21 cellular contexts compared by ENCODE assay signal in genomic region chr5:111754190-111754589, GRCh38. TPM values are rescaled to one million over a fixed set of nuclear protein-coding genes. Genes with fewer than 3 reads are reported as not detected.
A peak's percentile ranks its signal among the peaks of the same experiment; 100 is the strongest.
DNase-seq lines count a peak whose midpoint lies in the region; ATAC-seq, FAIRE-seq and TF ChIP-seq lines count a peak whose summit lies in the region.
"Had no signal": no experiment of that assay in that cellular context is flagged by ENCODE, and none has a peak within 500 bp of the region (broad histone marks: within the 10 kb centered on the region; RNA-seq: fewer than 3 reads in every experiment).

No MANE protein-coding gene starts in this region.

- peak overlapping the region; percentile 21 for H3K4me2 ChIP-seq in HepG2 (ENCODE audit: low read depth, low read length)
- H3K4me2 ChIP-seq: A549 had no signal

- intact Hi-C loops in HepG2 (cut with micrococcal nuclease; ENCODE audit: unreplicated experiment) = no loop called here
- intact Hi-C loops in right lobe of liver (cut with DNase I) = no loop called here
- intact Hi-C loops in spleen (cut with DNase I; ENCODE audit: low total_unique reads) = loop anchor here (10.0 kb wide), 1 partner anchor 391 kb away; no protein-coding TSS in a partner anchor
- intact Hi-C loops in activated CD4-positive, alpha-beta T cell treated with anti-CD3 and anti-CD28 coated beads, Interleukin-2, amount 10 ng/mL, durations not matched to agents 24 days and 14 days (cut with micrococcal nuclease) = loop anchor here (10.0 kb wide), 2 partner anchors 199 to 999 kb away; no protein-coding TSS in a partner anchor

- no peak for TF ChIP-seq RAD21 in HepG2 (CRISPR knock-in tag; IDR thresholded peaks at IDR 0.05)

- no peak for TF ChIP-seq EP300 in HepG2 (IDR thresholded peaks at IDR 0.05; ENCODE audit: low read depth in 2 of 2, low read length in 2 of 2)
- no peak for TF ChIP-seq EP300 in HepG2 (CRISPR knock-in tag; IDR thresholded peaks at IDR 0.05; ENCODE audit: borderline replicate concordance)

- TF ChIP-seq CTCF in HepG2 (CRISPR knock-in tag; IDR thresholded peaks at IDR 0.05) (no peak), right lobe of liver (IDR thresholded peaks at IDR 0.05) (no peak), astrocyte of the cerebellum (IDR thresholded peaks at IDR 0.05; ENCODE audit: low read depth, low read length, missing control alignments) (no peak), kidney epithelial cell (IDR thresholded peaks at IDR 0.05; ENCODE audit: insufficient read depth, low read length, poor library complexity, severe bottlenecking) (no peak), spleen (IDR thresholded peaks at IDR 0.05 in 8 of 11, conservative IDR thresholded peaks at IDR 0.05 in 3 of 11) (no peak)

- H4K20me1 ChIP-seq in HepG2 (ENCODE audit: insufficient read depth, low read length) = no peaks in the 10 kb centered on the region

- H3K4me3 ChIP-seq in HepG2 (replicated peaks in 1 of 3; ENCODE audit: insufficient read depth in 1 of 3, low read depth in 2 of 3, low read length in 3 of 3) = no peak overlapping the region
- H3K4me3 ChIP-seq in right lobe of liver = no peak overlapping the region
- H3K4me3 ChIP-seq in astrocyte of the cerebellum (ENCODE audit: low read depth, low read length) = peak overlapping the region; percentile 83
- peak overlapping the region; percentile 61 for H3K4me3 ChIP-seq in kidney epithelial cell (ENCODE audit: low read depth, low read length)
- H3K4me3 ChIP-seq in spleen = no peak overlapping the region
- H3K4me3 ChIP-seq: A549, MG63, testis had no signal

- CTCF ChIA-PET in HepG2 (lab: Yijun Ruan, JAX; ENCODE audit: low intra/inter-chr PET ratio, low total read pairs) = no interaction called here

- TF ChIP-seq POLR2A in HepG2 (IDR thresholded peaks at IDR 0.05; ENCODE audit: insufficient read depth in 1 of 2, low read depth in 2 of 2, low read length in 2 of 2) (no peak), right lobe of liver (IDR thresholded peaks at IDR 0.05) (no peak), spleen (IDR thresholded peaks at IDR 0.05) (no peak)

- H3K36me3 ChIP-seq in HepG2 (replicated peaks in 1 of 2; ENCODE audit: control insufficient read depth in 1 of 2, insufficient read depth in 2 of 2, low read length in 2 of 2) (peaks cover 0 to 6% of the 10 kb centered on the region in 2 experiments; a peak in 1 of 5 replicates), right lobe of liver (no peaks in the 10 kb centered on the region), kidney epithelial cell (ENCODE audit: control insufficient read depth, insufficient read depth, low read length) (peaks cover 1% of the 10 kb centered on the region), spleen (no peaks in the 10 kb centered on the region)

- H3K27me3 ChIP-seq in HepG2 (ENCODE audit: control insufficient read depth in 1 of 2, insufficient read depth in 2 of 2, low read length in 2 of 2) (no peaks in the 10 kb centered on the region; a peak in 1 of 5 replicates), right lobe of liver (no peaks in the 10 kb centered on the region), kidney epithelial cell (ENCODE audit: control insufficient read depth, insufficient read depth, low read length) (no peaks in the 10 kb centered on the region), spleen (replicated peaks in 1 of 7) (peaks cover 0 to 7% (median 0%) of the 10 kb centered on the region in 7 donors)
- H3K27me3 ChIP-seq: MG63, testis had no signal

- peaks cover 39% of the 10 kb centered on the region for H3K4me1 ChIP-seq in HepG2 (ENCODE audit: insufficient read depth, low read length)
- H3K4me1 ChIP-seq in right lobe of liver = peaks cover 0 to 15% (median 0%) of the 10 kb centered on the region in 4 donors
- peaks cover 0 to 42% (median 30%) of the 10 kb centered on the region in 6 donors for H3K4me1 ChIP-seq in spleen

- in situ Hi-C loops in HepG2 (cut with HindIII; ENCODE audit: extremely low pct_ligation_motif_present, low pct_unique_long_range_greater_than_20kb) = no loop called here
- in situ Hi-C loops in astrocyte of the cerebellum (cut with HindIII; ENCODE audit: low sequenced_read_pairs) = no loop called here

- no peaks in the 10 kb centered on the region for H3K27me3 Mint-ChIP-seq in activated CD4-positive, alpha-beta T cell treated with anti-CD3 and anti-CD28 coated beads, Interleukin-2, amount 10 ng/mL, durations not matched to agents 24 days and 14 days
- H3K27me3 Mint-ChIP-seq: activated naive CD8-positive, alpha-beta T cell had no signal

- H3K36me3 Mint-ChIP-seq in activated CD4-positive, alpha-beta T cell treated with anti-CD3 and anti-CD28 coated beads, Interleukin-2, amount 10 ng/mL, durations not matched to agents 24 days and 14 days (ENCODE audit: low read depth) = peaks cover 13% of the 10 kb centered on the region

- POLR2A ChIA-PET in HepG2 (lab: Yijun Ruan, JAX) = interaction anchor here (0.9 to 5.7 kb wide), 3 partner anchors 11 to 407 kb away, joined by 3 to 85 read pairs (median 3); no protein-coding TSS in a partner anchor

- no peak overlapping the region for H3K27ac Mint-ChIP-seq in activated CD4-positive, alpha-beta T cell treated with anti-CD3 and anti-CD28 coated beads, Interleukin-2, amount 10 ng/mL, durations not matched to agents 24 days and 14 days
- H3K27ac Mint-ChIP-seq: activated naive CD8-positive, alpha-beta T cell had no signal

- ATAC-seq in HepG2 (no peak), right lobe of liver (no peak)
- ATAC-seq: A549 had no signal

- no peaks in the 10 kb centered on the region for H3K9me3 Mint-ChIP-seq in activated CD4-positive, alpha-beta T cell treated with anti-CD3 and anti-CD28 coated beads, Interleukin-2, amount 10 ng/mL, durations not matched to agents 24 days and 14 days

- no peak overlapping the region for H3K27ac ChIP-seq in HepG2 (ENCODE audit: extremely low read length, insufficient read depth, low read length)
- H3K27ac ChIP-seq in right lobe of liver = no peak overlapping the region
- no peak overlapping the region for H3K27ac ChIP-seq in spleen
- H3K27ac ChIP-seq: A549, testis had no signal

- peak; percentile 58 for DNase-seq in HepG2 (ENCODE audit: low spot score)
- DNase-seq in right lobe of liver = no peak
- no peak for DNase-seq in astrocyte of the cerebellum (ENCODE audit: low read depth)
- DNase-seq in kidney epithelial cell (ENCODE audit: low read depth) = no peak
- DNase-seq in RPMI8226 = no peak
- DNase-seq in spleen = no peak
- no peak for DNase-seq in NCI-H1105 treated with DMSO at 0.1 percent for 48 hours (lab: John Stamatoyannopoulos, UW)
- DNase-seq in activated CD4-positive, alpha-beta T cell treated with anti-CD3 and anti-CD28 coated beads, Interleukin-2, amount 10 ng/mL, durations not matched to agents 24 days and 14 days = no peak
- DNase-seq: activated CD4-positive, alpha-beta T cell treated with anti-CD3 and anti-CD28 coated beads for 4 hours; activated T-cell treated with anti-CD3 and anti-CD28 coated beads, Interleukin-2, amount 50 U/mL, for 1 hour; Calu3; central memory CD4-positive, alpha-beta T cell; islet precursor cell; MG63; midbrain; NCI-H2107; NCI-H82; stimulated activated CD4-positive, alpha-beta T cell treated with anti-CD3 and anti-CD28 coated beads, Interleukin-1b, Interleukin-23, amount 100 ng/mL, for 48 hours; testis had no signal

- peaks cover 15% of the 10 kb centered on the region for H3K79me2 ChIP-seq in HepG2 (ENCODE audit: insufficient read depth, low read length)

- no peak overlapping the region for H3K4me3 Mint-ChIP-seq in activated CD4-positive, alpha-beta T cell treated with anti-CD3 and anti-CD28 coated beads, Interleukin-2, amount 10 ng/mL, durations not matched to agents 24 days and 14 days
- H3K4me3 Mint-ChIP-seq: activated naive CD8-positive, alpha-beta T cell had no signal

- H3K9ac ChIP-seq in HepG2 (ENCODE audit: insufficient read depth, low read depth, low read length) = no peak overlapping the region

- peaks cover 25% of the 10 kb centered on the region for H3K4me1 Mint-ChIP-seq in activated CD4-positive, alpha-beta T cell treated with anti-CD3 and anti-CD28 coated beads, Interleukin-2, amount 10 ng/mL, durations not matched to agents 24 days and 14 days

- no TSS peak for BruUV-seq in HepG2 (replicated peaks; lab: Mats Ljungman, UMichigan)

- no peak for FAIRE-seq in HepG2 (lab: Jason Lieb, UNC)
- FAIRE-seq: A549 had no signal

- H3K9me3 ChIP-seq in HepG2 (ENCODE audit: low read length) (no peaks in the 10 kb centered on the region), right lobe of liver (no peaks in the 10 kb centered on the region), spleen (no peaks in the 10 kb centered on the region)
- H3K9me3 ChIP-seq: A549, MG63, testis had no signal

- WGBS in HepG2 (ENCODE audit: low lambda C conversion rate) = 30% methylated on average over 1 of the region's 1 CpG
- WGBS in right lobe of liver (ENCODE audit: insufficient coverage, low coverage, low lambda C conversion rate, missing lambda C conversion rate) = 32% methylated on average over 1 of the region's 1 CpG
- WGBS in spleen, 5 donors = 34 to 63% (median 50%) methylated on average over 1 of the region's 1 CpG

- no peak overlapping the region for H2AFZ ChIP-seq in HepG2 (ENCODE audit: low read length)

RNA-seq across cellular contexts. Expression of gene NREP, which starts 2.8 kb away (rescaled TPM):
- total RNA-seq in HepG2 (2016; rRNA removed; fragmentation: Illumina TruSeq; extraction: Trizol) (40.5 and 48.5 TPM in 2 replicates), right lobe of liver (10 to 100 TPM in 1 of 6 experiments, 1 to 10 TPM in 5; 2.2 to 24.6 (median 7.7) TPM), kidney epithelial cell (140 and 154 TPM in 2 replicates), spleen (10 to 100 TPM; 22.4 to 54.5 (median 37.4) TPM)
- 18.2 and 18.5 TPM in 2 replicates for total RNA-seq in HepG2 (2016; cell fraction: cytosol; rRNA removed; fragmentation: Illumina TruSeq; extraction: Trizol; ENCODE audit: low read depth)
- total RNA-seq in HepG2 (2016; cell fraction: insoluble cytoplasmic fraction; rRNA removed; fragmentation: Illumina TruSeq; extraction: Trizol) = 44.8 and 48.2 TPM in 2 replicates
- 49.5 and 57.7 TPM in 2 replicates for total RNA-seq in HepG2 (2016; cell fraction: membrane; rRNA removed; fragmentation: Illumina TruSeq; extraction: Trizol)
- 58.0 and 67.1 TPM in 2 replicates for total RNA-seq in HepG2 (2016; cell fraction: nucleus; rRNA removed; fragmentation: Illumina TruSeq; extraction: Trizol)
- polyA plus RNA-seq in HepG2 (2011; rRNA removed) (82.8 and 102 TPM in 2 replicates), spleen (10 to 100 TPM; 12.9 to 31.7 (median 21.0) TPM)
- polyA plus RNA-seq in HepG2 (2011; cell fraction: cytosol; rRNA removed) = 49.1 and 88.7 TPM in 2 replicates
- polyA plus RNA-seq in HepG2 (2011; cell fraction: nucleus; rRNA removed) = 69.7 and 94.1 TPM in 2 replicates
- polyA plus RNA-seq in HepG2 (2012) = 38.1 and 86.3 TPM in 2 replicates
- 33.5 and 45.5 TPM in 2 replicates for polyA plus RNA-seq in HepG2 (2016; cell fraction: cytosol; fragmentation: Illumina TruSeq; extraction: Trizol; ENCODE audit: low read depth)
- polyA plus RNA-seq in HepG2 (2016; cell fraction: insoluble cytoplasmic fraction; fragmentation: Illumina TruSeq; extraction: Trizol; ENCODE audit: low read depth) = 76.1 and 85.1 TPM in 2 replicates
- polyA plus RNA-seq in HepG2 (2016; cell fraction: membrane; fragmentation: Illumina TruSeq; extraction: Trizol; ENCODE audit: low read depth) = 81.9 and 92.8 TPM in 2 replicates
- polyA plus RNA-seq in HepG2 (2016; cell fraction: nucleus; fragmentation: Illumina TruSeq; extraction: Trizol; ENCODE audit: insufficient read depth, low read depth) = 58.3 and 64.9 TPM in 2 replicates
- polyA minus RNA-seq in HepG2 (2011; rRNA and poly(A)+ RNA removed; ENCODE audit: low replicate concordance) = 2.7 and 49.0 TPM in 2 replicates
- polyA minus RNA-seq in HepG2 (2011; cell fraction: cytosol; rRNA and poly(A)+ RNA removed) = 29.4 and 31.1 TPM in 2 replicates
- polyA minus RNA-seq in HepG2 (2011; cell fraction: nucleus; rRNA and poly(A)+ RNA removed) = 280 and 293 TPM in 2 replicates
- 21.6 and 22.2 TPM in 2 replicates for total RNA-seq in activated CD4-positive, alpha-beta T cell treated with anti-CD3 and anti-CD28 coated beads, Interleukin-2, amount 10 ng/mL, durations not matched to agents 24 days and 14 days

Comparison
In these comparisons a context has a peak if more than half of its experiments do, and no peak if none do; other contexts are left out.
1. H3K4me3 ChIP-seq: peak in astrocyte of the cerebellum (single experiment) and kidney epithelial cell (single experiment); none in HepG2 (0 of 3), right lobe of liver (0 of 3) and spleen (0 of 8).
2. intact Hi-C loops: an anchor here in spleen (10.0 kb wide) and activated CD4-positive, alpha-beta T cell treated with anti-CD3 and anti-CD28 coated beads, Interleukin-2, amount 10 ng/mL, durations not matched to agents 24 days and 14 days (10.0 kb wide); none called in HepG2 and right lobe of liver.